Comparison of ENCODE assay signal across 1 cellular context in the genomic region with DNA sequence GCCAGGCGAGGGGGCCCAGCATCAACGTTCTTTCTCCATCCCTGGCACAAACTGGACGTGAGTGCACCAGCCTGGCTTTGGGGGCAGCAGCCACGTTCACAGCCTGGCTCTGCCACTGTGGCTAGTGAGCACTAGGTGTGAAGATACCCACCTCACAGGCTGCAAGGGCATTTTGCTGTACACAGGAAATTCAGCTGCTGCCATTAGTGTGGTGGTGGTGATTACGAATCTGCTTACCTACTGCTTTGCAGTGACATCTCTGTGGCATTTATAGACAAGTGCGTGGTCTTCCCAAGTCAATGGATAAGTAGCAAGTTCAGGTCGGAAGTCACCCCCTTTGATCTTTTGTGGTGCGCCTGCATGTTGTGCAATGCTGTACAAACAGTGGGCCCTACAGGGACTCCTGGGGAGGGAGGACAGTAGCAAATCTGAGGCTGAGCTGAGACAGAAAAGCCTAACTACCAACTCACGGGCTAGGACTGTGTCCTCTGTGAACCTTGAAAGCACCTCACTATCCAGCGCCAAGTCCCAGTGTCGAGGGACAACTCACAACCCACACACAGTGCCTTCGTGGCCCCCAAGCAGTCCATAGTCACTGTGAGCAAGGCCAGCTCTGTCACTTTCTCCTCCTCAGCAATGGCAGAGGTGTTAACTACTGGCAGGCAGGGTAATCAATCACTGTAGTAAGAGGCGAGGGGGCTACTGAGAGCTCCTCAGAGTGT.
TF ChIP-seq lines count a peak whose summit lies in the region.

No MANE protein-coding gene starts in this region.

TF ChIP-seq in HepG2, 621 proteins besides CTCF, POLR2A, EP300 and RAD21 (continued from another document and continues in another):
- TF ChIP-seq, protein P1, sequence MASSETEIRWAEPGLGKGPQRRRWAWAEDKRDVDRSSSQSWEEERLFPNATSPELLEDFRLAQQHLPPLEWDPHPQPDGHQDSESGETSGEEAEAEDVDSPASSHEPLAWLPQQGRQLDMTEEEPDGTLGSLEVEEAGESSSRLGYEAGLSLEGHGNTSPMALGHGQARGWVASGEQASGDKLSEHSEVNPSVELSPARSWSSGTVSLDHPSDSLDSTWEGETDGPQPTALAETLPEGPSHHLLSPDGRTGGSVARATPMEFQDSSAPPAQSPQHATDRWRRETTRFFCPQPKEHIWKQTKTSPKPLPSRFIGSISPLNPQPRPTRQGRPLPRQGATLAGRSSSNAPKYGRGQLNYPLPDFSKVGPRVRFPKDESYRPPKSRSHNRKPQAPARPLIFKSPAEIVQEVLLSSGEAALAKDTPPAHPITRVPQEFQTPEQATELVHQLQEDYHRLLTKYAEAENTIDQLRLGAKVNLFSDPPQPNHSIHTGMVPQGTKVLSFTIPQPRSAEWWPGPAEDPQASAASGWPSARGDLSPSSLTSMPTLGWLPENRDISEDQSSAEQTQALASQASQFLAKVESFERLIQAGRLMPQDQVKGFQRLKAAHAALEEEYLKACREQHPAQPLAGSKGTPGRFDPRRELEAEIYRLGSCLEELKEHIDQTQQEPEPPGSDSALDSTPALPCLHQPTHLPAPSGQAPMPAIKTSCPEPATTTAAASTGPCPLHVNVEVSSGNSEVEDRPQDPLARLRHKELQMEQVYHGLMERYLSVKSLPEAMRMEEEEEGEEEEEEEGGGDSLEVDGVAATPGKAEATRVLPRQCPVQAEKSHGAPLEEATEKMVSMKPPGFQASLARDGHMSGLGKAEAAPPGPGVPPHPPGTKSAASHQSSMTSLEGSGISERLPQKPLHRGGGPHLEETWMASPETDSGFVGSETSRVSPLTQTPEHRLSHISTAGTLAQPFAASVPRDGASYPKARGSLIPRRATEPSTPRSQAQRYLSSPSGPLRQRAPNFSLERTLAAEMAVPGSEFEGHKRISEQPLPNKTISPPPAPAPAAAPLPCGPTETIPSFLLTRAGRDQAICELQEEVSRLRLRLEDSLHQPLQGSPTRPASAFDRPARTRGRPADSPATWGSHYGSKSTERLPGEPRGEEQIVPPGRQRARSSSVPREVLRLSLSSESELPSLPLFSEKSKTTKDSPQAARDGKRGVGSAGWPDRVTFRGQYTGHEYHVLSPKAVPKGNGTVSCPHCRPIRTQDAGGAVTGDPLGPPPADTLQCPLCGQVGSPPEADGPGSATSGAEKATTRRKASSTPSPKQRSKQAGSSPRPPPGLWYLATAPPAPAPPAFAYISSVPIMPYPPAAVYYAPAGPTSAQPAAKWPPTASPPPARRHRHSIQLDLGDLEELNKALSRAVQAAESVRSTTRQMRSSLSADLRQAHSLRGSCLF (CRISPR knock-in tag; IDR thresholded peaks at IDR 0.05; ENCODE audit: borderline replicate concordance), result no peak
- peak in 1 of 2 experiments; percentile 66; a peak in 2 of 4 replicates for TF ChIP-seq ATF4 (CRISPR knock-in tag; IDR thresholded peaks at IDR 0.05)
- no peak for TF ChIP-seq ZC3H13 (CRISPR knock-in tag; IDR thresholded peaks at IDR 0.05)
- TF ChIP-seq, protein P2, sequence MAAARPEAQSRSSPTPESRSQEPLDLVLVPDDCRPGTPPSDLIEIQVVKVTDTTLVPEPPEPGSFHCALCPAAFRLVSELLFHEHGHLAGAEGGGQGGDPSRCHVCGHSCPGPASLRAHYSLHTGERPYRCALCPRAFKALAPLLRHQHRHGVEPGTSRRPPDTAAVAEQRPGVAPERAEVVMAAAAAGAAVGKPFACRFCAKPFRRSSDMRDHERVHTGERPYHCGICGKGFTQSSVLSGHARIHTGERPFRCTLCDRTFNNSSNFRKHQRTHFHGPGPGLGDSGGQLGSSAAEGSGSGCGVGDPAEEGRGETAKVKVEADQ (CRISPR knock-in tag; IDR thresholded peaks at IDR 0.05; ENCODE audit: borderline replicate concordance), result peak; percentile 83
- peak; percentile 89 for TF ChIP-seq ZNF792 (CRISPR knock-in tag; IDR thresholded peaks at IDR 0.05)
- no peak for TF ChIP-seq ZBTB42 (CRISPR knock-in tag; IDR thresholded peaks at IDR 0.05)
- TF ChIP-seq, protein P3, sequence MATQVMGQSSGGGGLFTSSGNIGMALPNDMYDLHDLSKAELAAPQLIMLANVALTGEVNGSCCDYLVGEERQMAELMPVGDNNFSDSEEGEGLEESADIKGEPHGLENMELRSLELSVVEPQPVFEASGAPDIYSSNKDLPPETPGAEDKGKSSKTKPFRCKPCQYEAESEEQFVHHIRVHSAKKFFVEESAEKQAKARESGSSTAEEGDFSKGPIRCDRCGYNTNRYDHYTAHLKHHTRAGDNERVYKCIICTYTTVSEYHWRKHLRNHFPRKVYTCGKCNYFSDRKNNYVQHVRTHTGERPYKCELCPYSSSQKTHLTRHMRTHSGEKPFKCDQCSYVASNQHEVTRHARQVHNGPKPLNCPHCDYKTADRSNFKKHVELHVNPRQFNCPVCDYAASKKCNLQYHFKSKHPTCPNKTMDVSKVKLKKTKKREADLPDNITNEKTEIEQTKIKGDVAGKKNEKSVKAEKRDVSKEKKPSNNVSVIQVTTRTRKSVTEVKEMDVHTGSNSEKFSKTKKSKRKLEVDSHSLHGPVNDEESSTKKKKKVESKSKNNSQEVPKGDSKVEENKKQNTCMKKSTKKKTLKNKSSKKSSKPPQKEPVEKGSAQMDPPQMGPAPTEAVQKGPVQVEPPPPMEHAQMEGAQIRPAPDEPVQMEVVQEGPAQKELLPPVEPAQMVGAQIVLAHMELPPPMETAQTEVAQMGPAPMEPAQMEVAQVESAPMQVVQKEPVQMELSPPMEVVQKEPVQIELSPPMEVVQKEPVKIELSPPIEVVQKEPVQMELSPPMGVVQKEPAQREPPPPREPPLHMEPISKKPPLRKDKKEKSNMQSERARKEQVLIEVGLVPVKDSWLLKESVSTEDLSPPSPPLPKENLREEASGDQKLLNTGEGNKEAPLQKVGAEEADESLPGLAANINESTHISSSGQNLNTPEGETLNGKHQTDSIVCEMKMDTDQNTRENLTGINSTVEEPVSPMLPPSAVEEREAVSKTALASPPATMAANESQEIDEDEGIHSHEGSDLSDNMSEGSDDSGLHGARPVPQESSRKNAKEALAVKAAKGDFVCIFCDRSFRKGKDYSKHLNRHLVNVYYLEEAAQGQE (IDR thresholded peaks at IDR 0.05; ENCODE audit: borderline replicate concordance in 1 of 2, low read depth in 1 of 2, low read length in 2 of 2), result peak in 1 of 2 experiments; percentile 77; a peak in 2 of 4 replicates
- TF ChIP-seq, protein P4, sequence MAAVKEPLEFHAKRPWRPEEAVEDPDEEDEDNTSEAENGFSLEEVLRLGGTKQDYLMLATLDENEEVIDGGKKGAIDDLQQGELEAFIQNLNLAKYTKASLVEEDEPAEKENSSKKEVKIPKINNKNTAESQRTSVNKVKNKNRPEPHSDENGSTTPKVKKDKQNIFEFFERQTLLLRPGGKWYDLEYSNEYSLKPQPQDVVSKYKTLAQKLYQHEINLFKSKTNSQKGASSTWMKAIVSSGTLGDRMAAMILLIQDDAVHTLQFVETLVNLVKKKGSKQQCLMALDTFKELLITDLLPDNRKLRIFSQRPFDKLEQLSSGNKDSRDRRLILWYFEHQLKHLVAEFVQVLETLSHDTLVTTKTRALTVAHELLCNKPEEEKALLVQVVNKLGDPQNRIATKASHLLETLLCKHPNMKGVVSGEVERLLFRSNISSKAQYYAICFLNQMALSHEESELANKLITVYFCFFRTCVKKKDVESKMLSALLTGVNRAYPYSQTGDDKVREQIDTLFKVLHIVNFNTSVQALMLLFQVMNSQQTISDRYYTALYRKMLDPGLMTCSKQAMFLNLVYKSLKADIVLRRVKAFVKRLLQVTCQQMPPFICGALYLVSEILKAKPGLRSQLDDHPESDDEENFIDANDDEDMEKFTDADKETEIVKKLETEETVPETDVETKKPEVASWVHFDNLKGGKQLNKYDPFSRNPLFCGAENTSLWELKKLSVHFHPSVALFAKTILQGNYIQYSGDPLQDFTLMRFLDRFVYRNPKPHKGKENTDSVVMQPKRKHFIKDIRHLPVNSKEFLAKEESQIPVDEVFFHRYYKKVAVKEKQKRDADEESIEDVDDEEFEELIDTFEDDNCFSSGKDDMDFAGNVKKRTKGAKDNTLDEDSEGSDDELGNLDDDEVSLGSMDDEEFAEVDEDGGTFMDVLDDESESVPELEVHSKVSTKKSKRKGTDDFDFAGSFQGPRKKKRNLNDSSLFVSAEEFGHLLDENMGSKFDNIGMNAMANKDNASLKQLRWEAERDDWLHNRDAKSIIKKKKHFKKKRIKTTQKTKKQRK (IDR thresholded peaks at IDR 0.05; ENCODE audit: low read length), result no peak
- peak; percentile 95 for TF ChIP-seq HDAC1 (CRISPR knock-in tag; IDR thresholded peaks at IDR 0.05)
- TF ChIP-seq MXD4 (CRISPR knock-in tag; IDR thresholded peaks at IDR 0.05), result peak; percentile 63; the same call in 1 of the 2 replicates
- TF ChIP-seq ZNF704 (CRISPR knock-in tag; IDR thresholded peaks at IDR 0.05; ENCODE audit: borderline replicate concordance), result 0 out of 2 replicates have a peak, but pooled peaks have one; percentile 59
- TF ChIP-seq ZBTB2 (CRISPR knock-in tag; IDR thresholded peaks at IDR 0.05; ENCODE audit: low read depth), result no peak
- 0 out of 2 replicates have a peak, but pooled peaks have one; percentile 47 for TF ChIP-seq CSRNP1 (CRISPR knock-in tag; IDR thresholded peaks at IDR 0.05)
- no peak for TF ChIP-seq GABPA (IDR thresholded peaks at IDR 0.05; ENCODE audit: low read depth, low read length)
- peak; percentile 57 for TF ChIP-seq GABPA (CRISPR knock-in tag; IDR thresholded peaks at IDR 0.05; ENCODE audit: low read depth)
- TF ChIP-seq SRSF1 (optimal IDR thresholded peaks at IDR 0.05; ENCODE audit: low read depth, low read length), result no peak
- peak; percentile 89; the same call in 1 of the 2 replicates for TF ChIP-seq HMG20B (CRISPR knock-in tag; conservative IDR thresholded peaks at IDR 0.05)
- no peak for TF ChIP-seq ZNF207 (IDR thresholded peaks at IDR 0.05; ENCODE audit: borderline replicate concordance)
- TF ChIP-seq KDM4B (CRISPR knock-in tag; IDR thresholded peaks at IDR 0.05), result peak; percentile 75; the same call in 1 of the 2 replicates
- TF ChIP-seq ZNF460 (CRISPR knock-in tag; IDR thresholded peaks at IDR 0.05; ENCODE audit: borderline replicate concordance), result peak; percentile 30; the same call in 1 of the 2 replicates
- TF ChIP-seq ATAD3A (CRISPR knock-in tag; IDR thresholded peaks at IDR 0.05), result no peak
- no peak for TF ChIP-seq ATF7 (IDR thresholded peaks at IDR 0.05)
- TF ChIP-seq ATF7 (CRISPR knock-in tag; IDR thresholded peaks at IDR 0.05), result peak; percentile 79
- 0 out of 2 replicates have a peak, but pooled peaks have one; percentile 63 for TF ChIP-seq MAZ (IDR thresholded peaks at IDR 0.05; ENCODE audit: borderline replicate concordance, low read depth, low read length)
- TF ChIP-seq MAZ (CRISPR knock-in tag; IDR thresholded peaks at IDR 0.05; ENCODE audit: low read depth), result peak; percentile 86
- peak; percentile 69 for TF ChIP-seq THAP9 (CRISPR knock-in tag; IDR thresholded peaks at IDR 0.05; ENCODE audit: borderline replicate concordance)
- no peak for TF ChIP-seq ZNF891 (CRISPR knock-in tag; IDR thresholded peaks at IDR 0.05)
- TF ChIP-seq SNAI1 (CRISPR knock-in tag; IDR thresholded peaks at IDR 0.05; ENCODE audit: borderline replicate concordance), result no peak
- 0 out of 2 replicates have a peak, but pooled peaks have one; percentile 37 for TF ChIP-seq KAT7 (CRISPR knock-in tag; IDR thresholded peaks at IDR 0.05; ENCODE audit: borderline replicate concordance)
- 0 out of 2 replicates have a peak, but pooled peaks have one; percentile 54 for TF ChIP-seq KLF11 (CRISPR knock-in tag; IDR thresholded peaks at IDR 0.05)
